21 cellular contexts compared by ENCODE assay signal in genomic region chr3:127692501-127693335, GRCh38. TPM values are rescaled to one million over a fixed set of nuclear protein-coding genes. Genes with fewer than 3 reads are reported as not detected.
DNase-seq lines count a peak whose midpoint lies in the region; FAIRE-seq and TF ChIP-seq lines count a peak whose summit lies in the region.
"Had no signal": no experiment of that assay in that cellular context is flagged by ENCODE, and none has a peak within 500 bp of the region (broad histone marks: within the 10 kb centered on the region; RNA-seq: fewer than 3 reads in every experiment).

No MANE protein-coding gene starts in this region.

- DNase-seq in ascending aorta (ENCODE audit: low spot score in 2 of 2) = no peak
- DNase-seq in kidney = peak; percentile 54
- peak; percentile 69 for DNase-seq in spleen
- DNase-seq in NCI-H2227 treated with DMSO at 0.1 percent for 48 hours (lab: John Stamatoyannopoulos, UW) = no peak
- no peak for DNase-seq in NCI-H345 (lab: John Stamatoyannopoulos, UW)
- no peak for DNase-seq in NCI-H774 (lab: John Stamatoyannopoulos, UW)
- DNase-seq: activated B cell treated with CpG ODN at 0.5 μM for 24 hours; activated naive CD8-positive, alpha-beta T cell treated with anti-CD3 and anti-CD28 coated beads for 36 hours; CD4-positive, CD25-positive, alpha-beta regulatory T cell; effector memory CD4-positive, alpha-beta T cell; foreskin fibroblast; H9; NCI-H1105; NCI-H1930; nephron progenitor cell; stimulated activated CD8-positive, alpha-beta memory T cell treated with anti-CD3 and anti-CD28 coated beads, Interleukin-4, amount 100 ng/mL, for 48 hours; SW 1271 had no signal

- no peaks in the 10 kb centered on the region for H4K20me1 ChIP-seq in BLaER1

- intact Hi-C loops in ascending aorta (cut with DNase I) (no loop called here), kidney (cut with DNase I) (no loop called here), spleen (cut with DNase I; ENCODE audit: low total_unique reads) (loop anchor here (10.0 kb wide), 1 partner anchor 132 kb away; the partner anchor contains the start of gene MGLL)

- TF ChIP-seq CTCF in ascending aorta (IDR thresholded peaks at IDR 0.05) (no peak), kidney (IDR thresholded peaks at IDR 0.05; ENCODE audit: borderline replicate concordance, extremely low read depth, insufficient read depth) (no peak), spleen (IDR thresholded peaks at IDR 0.05 in 8 of 11, conservative IDR thresholded peaks at IDR 0.05 in 3 of 11) (no peak)

- TF ChIP-seq POLR2A in spleen (IDR thresholded peaks at IDR 0.05) = no peak

- H3K4me3 ChIP-seq in BLaER1 = no peak overlapping the region
- no peak overlapping the region for H3K4me3 ChIP-seq in ascending aorta
- H3K4me3 ChIP-seq in kidney (ENCODE audit: low read length in 2 of 2) = no peak overlapping the region
- no peak overlapping the region for H3K4me3 ChIP-seq in spleen
- H3K4me3 ChIP-seq: left lung had no signal

- FAIRE-seq in kidney (lab: Jason Lieb, UNC) = no peak
- FAIRE-seq: GM19239 had no signal

- H3K4me1 ChIP-seq in BLaER1 (peaks cover 76% of the 10 kb centered on the region), ascending aorta (peaks cover 33 to 50% of the 10 kb centered on the region in 2 donors), kidney (ENCODE audit: control insufficient read depth in 1 of 2, insufficient read depth in 1 of 2, low read depth in 1 of 2, low read length in 2 of 2) (peaks cover 7 to 11% of the 10 kb centered on the region in 2 donors), spleen (peaks cover 11 to 40% (median 19%) of the 10 kb centered on the region in 6 donors)

- H3K9ac ChIP-seq in BLaER1 = no peak overlapping the region
- no peak overlapping the region for H3K9ac ChIP-seq in kidney (ENCODE audit: low read length in 2 of 2)

- WGBS in spleen, 5 donors = 86 to 93% (median 91%) methylated on average over 21 of the region's 21 CpGs

- H3K27me3 ChIP-seq in BLaER1 (no peaks in the 10 kb centered on the region), ascending aorta (no peaks in the 10 kb centered on the region), spleen (replicated peaks in 1 of 7) (no peaks in the 10 kb centered on the region)
- H3K27me3 ChIP-seq: left lung had no signal

- H3K9me3 ChIP-seq in BLaER1 (no peaks in the 10 kb centered on the region), ascending aorta (no peaks in the 10 kb centered on the region), kidney (ENCODE audit: control insufficient read depth in 1 of 2, low read length in 2 of 2) (no peaks in the 10 kb centered on the region), spleen (no peaks in the 10 kb centered on the region)
- H3K9me3 ChIP-seq: left lung had no signal

- H3K36me3 ChIP-seq in BLaER1 (no peaks in the 10 kb centered on the region), ascending aorta (peaks cover 5 to 14% of the 10 kb centered on the region in 2 donors), kidney (ENCODE audit: control insufficient read depth in 1 of 2, insufficient read depth in 2 of 2, low read length in 2 of 2) (peaks cover 0 to 4% of the 10 kb centered on the region in 2 donors), spleen (peaks cover 0 to 61% (median 7%) of the 10 kb centered on the region in 6 donors)

- peak overlapping the region; percentile 94 for H3K4me2 ChIP-seq in BLaER1

- no peak overlapping the region for H3K27ac ChIP-seq in BLaER1
- H3K27ac ChIP-seq in ascending aorta = peak overlapping the region; percentile 60 to 85
- no peak overlapping the region for H3K27ac ChIP-seq in kidney (ENCODE audit: low read depth in 2 of 2, low read length in 2 of 2)
- no peak overlapping the region for H3K27ac ChIP-seq in spleen
- H3K27ac ChIP-seq: HL-60, left lung had no signal

RNA-seq across cellular contexts. Expression of gene ABTB1, which starts 20.0 kb away (rescaled TPM):
- 61.7 TPM for total RNA-seq in ascending aorta
- 29.2 TPM for total RNA-seq in kidney
- 43.2 TPM for polyA plus RNA-seq in kidney (ENCODE audit: insufficient read depth, low read depth, low replicate concordance)
- 100 to 1,000 TPM in 6 of 7 donors, 10 to 100 TPM in 1; 91.9 to 172 (median 152) TPM for total RNA-seq in spleen
- 100 to 1,000 TPM in 2 of 3 donors, 10 to 100 TPM in 1; 57.9 to 156 (median 138) TPM for polyA plus RNA-seq in spleen

Comparison
In these comparisons a context has a peak if more than half of its experiments do, and no peak if none do; other contexts are left out.
1. H3K27ac ChIP-seq: peak in ascending aorta (2 of 2); none in BLaER1 (single experiment), kidney (0 of 2) and spleen (0 of 8).
2. DNase-seq: peak in kidney (single experiment) and spleen (single experiment); none in ascending aorta (0 of 2), NCI-H2227 treated with DMSO at 0.1 percent for 48 hours (single experiment), NCI-H345 (single experiment) and NCI-H774 (single experiment).